14 cellular contexts compared by ENCODE assay signal in the genomic region with DNA sequence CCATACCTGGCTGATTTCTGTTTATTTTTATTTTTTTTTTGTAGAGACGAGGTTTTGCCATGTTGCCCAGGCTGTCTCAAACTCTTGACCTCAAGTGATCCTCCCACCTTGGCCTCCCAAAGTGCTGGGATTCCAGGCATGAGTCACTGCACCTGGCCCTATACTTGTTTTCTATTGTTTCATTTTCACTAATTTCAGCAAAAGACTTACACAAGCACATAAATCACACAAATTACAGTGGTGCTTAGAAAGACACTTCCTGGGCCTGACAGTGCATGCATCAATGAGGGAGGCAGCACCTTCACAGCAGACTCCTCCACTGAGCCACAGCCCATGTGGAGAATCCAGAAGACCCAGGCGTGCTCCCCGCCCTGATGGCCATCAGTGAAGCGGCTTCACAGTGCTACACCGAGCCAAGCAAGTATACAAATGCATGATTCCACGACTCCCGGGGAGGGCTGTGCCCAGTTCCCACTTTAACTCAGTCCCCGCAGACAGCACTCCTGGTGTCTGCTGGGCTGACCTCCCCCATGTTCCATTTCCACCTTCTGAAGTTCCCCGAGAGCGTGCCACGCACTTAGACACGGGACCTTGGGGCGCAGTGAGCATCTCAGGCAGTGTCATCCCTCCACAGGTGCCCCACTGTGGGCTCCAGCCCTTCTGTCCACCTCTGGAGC.
"Had no signal": no experiment of that assay in that cellular context is flagged by ENCODE, and none has a peak within 500 bp of the region (broad histone marks: within the 10 kb centered on the region; RNA-seq: fewer than 3 reads in every experiment).

No MANE protein-coding gene starts in this region.

- H3K27ac Mint-ChIP-seq: activated CD4-positive, alpha-beta T cell treated with anti-CD3 and anti-CD28 coated beads, Interleukin-2, amount 10 ng/mL, durations not matched to agents 7 days and 5 days had no signal

- H3K27me3 ChIP-seq: breast epithelium, left lung, suprapubic skin, upper lobe of left lung had no signal

- H3K9me3 Mint-ChIP-seq: activated CD4-positive, alpha-beta T cell treated with anti-CD3 and anti-CD28 coated beads, Interleukin-2, amount 10 ng/mL, durations not matched to agents 7 days and 5 days had no signal

- H3K9me3 ChIP-seq: breast epithelium, left lung, psoas muscle, suprapubic skin, upper lobe of left lung had no signal

- H3K27me3 Mint-ChIP-seq: activated CD4-positive, alpha-beta T cell treated with anti-CD3 and anti-CD28 coated beads, Interleukin-2, amount 10 ng/mL, durations not matched to agents 7 days and 5 days; activated naive CD8-positive, alpha-beta T cell had no signal

- H3K4me1 ChIP-seq: breast epithelium, left lung, psoas muscle, suprapubic skin, upper lobe of left lung had no signal

- H3K27ac ChIP-seq: breast epithelium, left lung, suprapubic skin, upper lobe of left lung, VCaP had no signal

- ATAC-seq: esophagus mucosa; left lung; stimulated activated naive CD8-positive, alpha-beta T cell treated with anti-CD3 and anti-CD28 coated beads, Interleukin-15, Interleukin-2, amounts not matched to agents 100 U/mL and 50 U/mL, for 24 hours had no signal

- H3K4me3 Mint-ChIP-seq: activated CD4-positive, alpha-beta T cell treated with anti-CD3 and anti-CD28 coated beads, Interleukin-2, amount 10 ng/mL, durations not matched to agents 7 days and 5 days; activated naive CD8-positive, alpha-beta T cell had no signal

- DNase-seq: activated CD4-positive, alpha-beta T cell treated with anti-CD3 and anti-CD28 coated beads, Interleukin-2, amount 10 ng/mL, durations not matched to agents 7 days and 5 days; head of caudate nucleus; psoas muscle; stimulated activated CD4-positive, alpha-beta T cell treated with anti-CD3 and anti-CD28 coated beads, Interleukin-12 subunit alpha, Interleukin-12 subunit beta, amount 100 ng/mL, for 4 hours; stimulated activated naive CD8-positive, alpha-beta T cell treated with anti-CD3 and anti-CD28 coated beads, Interleukin-15, Interleukin-2, amounts not matched to agents 100 U/mL and 50 U/mL, for 24 hours; T1000; upper lobe of left lung had no signal

- H3K4me3 ChIP-seq: breast epithelium, left lung, psoas muscle, suprapubic skin, upper lobe of left lung had no signal

- FAIRE-seq: endometrium had no signal
